In the genomic region with DNA sequence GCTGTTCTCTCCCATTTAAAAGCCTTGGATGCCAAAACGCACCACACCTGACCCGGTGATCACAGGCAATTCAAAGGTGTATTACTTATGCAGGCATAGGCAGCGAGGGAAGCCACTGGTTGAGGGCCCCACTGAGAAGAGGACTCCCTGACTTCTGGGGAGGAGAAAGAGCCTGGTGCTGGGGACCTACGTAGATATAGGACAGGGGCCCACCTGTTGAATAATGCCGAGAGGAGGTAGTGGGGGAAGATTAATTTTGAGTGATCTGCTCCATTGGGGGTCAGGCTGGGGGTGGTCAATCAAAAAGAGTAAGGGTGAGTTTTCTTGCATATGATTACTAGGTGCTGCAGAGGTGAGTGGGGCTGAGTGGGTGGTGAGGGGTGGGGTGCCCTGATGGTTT, we compare ENCODE assay signal across 23 cellular contexts. TPM values are rescaled to one million over a fixed set of nuclear protein-coding genes. Genes with fewer than 3 reads are reported as not detected.
DNase-seq lines count a peak whose midpoint lies in the region; ATAC-seq, FAIRE-seq and TF ChIP-seq lines count a peak whose summit lies in the region.
"Had no signal": no experiment of that assay in that cellular context is flagged by ENCODE, and none has a peak within 500 bp of the region (broad histone marks: within the 10 kb centered on the region; RNA-seq: fewer than 3 reads in every experiment).

No MANE protein-coding gene starts in this region.

- H3K4me3 Mint-ChIP-seq in CD14-positive monocyte: no peak overlapping the region
- H3K4me3 Mint-ChIP-seq: B cell; CD4-positive, alpha-beta memory T cell; CD4-positive, CD25-positive, alpha-beta regulatory T cell; CD8-positive, alpha-beta memory T cell had no signal

- H3K79me2 ChIP-seq in K562 (ENCODE audit: control insufficient read depth, insufficient read depth, low read length): peaks cover 39% of the 10 kb centered on the region

- H3K9me3 ChIP-seq in K562 (replicated peaks; ENCODE audit: control insufficient read depth, insufficient read depth, low read depth, low read length): no peaks in the 10 kb centered on the region
- no peaks in the 10 kb centered on the region for H3K9me3 ChIP-seq in MG63
- H3K9me3 ChIP-seq: A549 had no signal

- no peak for ATAC-seq in K562

- peaks cover 6 to 9% of the 10 kb centered on the region in 2 donors for H3K36me3 Mint-ChIP-seq in CD14-positive monocyte
- H3K36me3 Mint-ChIP-seq: CD4-positive, alpha-beta memory T cell; CD4-positive, CD25-positive, alpha-beta regulatory T cell; CD8-positive, alpha-beta memory T cell had no signal

- H3K36me3 ChIP-seq in K562 (ENCODE audit: control insufficient read depth, insufficient read depth, low read length) (no peaks in the 10 kb centered on the region; the same call in 2 of the 3 replicates), MG63 (no peaks in the 10 kb centered on the region)

- intact Hi-C loops in CD14-positive monocyte (cut with micrococcal nuclease): no loop called here
- intact Hi-C loops in K562 (cut with micrococcal nuclease): no loop called here

- no peak for TF ChIP-seq EP300 in K562 (IDR thresholded peaks at IDR 0.05; ENCODE audit: low read length)

- TF ChIP-seq POLR2A in K562 (conservative IDR thresholded peaks at IDR 0.05): no peak

- H4K20me1 ChIP-seq in K562 (replicated peaks; ENCODE audit: control insufficient read depth, insufficient read depth, low read length): no peaks in the 10 kb centered on the region

- no peak for FAIRE-seq in K562 (lab: Jason Lieb, UNC)
- FAIRE-seq: A549, D721Med, G401.6, GM12891, GM19239 had no signal

- H3K4me2 ChIP-seq in K562 (ENCODE audit: insufficient read depth, low read length): 0 out of 2 replicates have a peak overlapping the region, but pooled peaks have one; percentile 0
- H3K4me2 ChIP-seq: A549 had no signal

- no peak for TF ChIP-seq CTCF in CD14-positive monocyte (IDR thresholded peaks at IDR 0.05)
- TF ChIP-seq CTCF in HL-60 (IDR thresholded peaks at IDR 0.05; ENCODE audit: insufficient read depth, low read length): no peak
- no peak for TF ChIP-seq CTCF in K562 (IDR thresholded peaks at IDR 0.05 in 2 of 3, conservative IDR thresholded peaks at IDR 0.05 in 1 of 3; ENCODE audit: insufficient read depth in 2 of 3, low read depth in 1 of 3, low read length in 3 of 3)

- H3K27ac ChIP-seq in HL-60 (replicated peaks): peak overlapping the region; percentile 69; the same call in 1 of the 2 replicates
- H3K27ac ChIP-seq in K562 (ENCODE audit: extremely low read depth, low read depth, low read length): no peak overlapping the region
- H3K27ac ChIP-seq: 22Rv1, A549, C4-2B had no signal

- H3K9me3 Mint-ChIP-seq in CD14-positive monocyte: no peaks in the 10 kb centered on the region

- H3K4me3 ChIP-seq in HL-60 (replicated peaks; ENCODE audit: insufficient read depth, low read length) (no peak overlapping the region), K562 (no peak overlapping the region), MG63 (no peak overlapping the region)
- H3K4me3 ChIP-seq: A549 had no signal

- in situ Hi-C loops in K562 (cut with MboI): no loop called here

- DNase-seq in CD14-positive monocyte (ENCODE audit: low spot score): no peak
- no peak for DNase-seq in HL-60 (ENCODE audit: low read depth in 1 of 2, low spot score in 1 of 2)
- DNase-seq in K562 (ENCODE audit: extremely low read depth in 1 of 4, low spot score in 3 of 4): no peak
- DNase-seq in MG63: no peak
- DNase-seq in ecto neural progenitor cell (ENCODE audit: low spot score): no peak
- no peak for DNase-seq in HuH-7.5 (ENCODE audit: low spot score)
- DNase-seq: AML-193; CD4-positive, alpha-beta memory T cell; CD4-positive, CD25-positive, alpha-beta regulatory T cell; CD8-positive, alpha-beta memory T cell; COR-L47; DMS79 treated with DMSO at 0.1 percent for 48 hours; GF-D8 had no signal

- H3K27me3 Mint-ChIP-seq in CD14-positive monocyte (ENCODE audit: low read depth in 3 of 3): peaks cover 0 to 3% (median 0%) of the 10 kb centered on the region in 3 donors

- peaks cover 25 to 61% of the 10 kb centered on the region in 2 experiments; a peak in 3 of 5 replicates for H3K4me1 ChIP-seq in K562 (replicated peaks in 1 of 2; ENCODE audit: control insufficient read depth in 2 of 2, insufficient read depth in 2 of 2, low read length in 2 of 2)
- H3K4me1 ChIP-seq: A549 had no signal

- CTCF ChIA-PET in K562 (lab: Yijun Ruan, JAX; ENCODE audit: low intra/inter-chr PET ratio): no interaction called here

- H2AFZ ChIP-seq in K562 (ENCODE audit: low read depth, low read length): no peak overlapping the region

- no peak for TF ChIP-seq RAD21 in K562 (CRISPR knock-in tag; conservative IDR thresholded peaks at IDR 0.05 in 1 of 2, IDR thresholded peaks at IDR 0.05 in 1 of 2)

- no peaks in the 10 kb centered on the region for H3K27me3 ChIP-seq in HL-60 (ENCODE audit: insufficient read depth, poor library complexity, severe bottlenecking)
- no peaks in the 10 kb centered on the region; a peak in 1 of 5 replicates for H3K27me3 ChIP-seq in K562 (ENCODE audit: control insufficient read depth in 2 of 2, insufficient read depth in 2 of 2, low read length in 2 of 2)
- H3K27me3 ChIP-seq in MG63: peaks cover 3% of the 10 kb centered on the region; the same call in 1 of the 2 replicates

- POLR2A ChIA-PET in K562 (lab: Yijun Ruan, JAX): interaction anchor here (1.1 kb wide), 1 partner anchor 9 kb away, joined by 3 read pairs; no protein-coding TSS in a partner anchor

- no TSS peak for BruUV-seq in K562 (replicated peaks; lab: Mats Ljungman, UMichigan)

- 86% methylated on average over 5 of the region's 5 CpGs for WGBS in K562 (ENCODE audit: insufficient coverage, low coverage, missing lambda C conversion rate)

- H3K27ac Mint-ChIP-seq in CD14-positive monocyte: peak overlapping the region in 4 of 7 donors; percentile 25 to 82 (median 34)
- H3K27ac Mint-ChIP-seq: B cell; CD4-positive, alpha-beta memory T cell; CD4-positive, CD25-positive, alpha-beta regulatory T cell; CD8-positive, alpha-beta memory T cell had no signal

- H3K9me1 ChIP-seq in K562 (ENCODE audit: control insufficient read depth, insufficient read depth, low read length): no peaks in the 10 kb centered on the region

- no peak overlapping the region for H3K9ac ChIP-seq in K562 (ENCODE audit: insufficient read depth in 1 of 2, low read depth in 2 of 2, low read length in 2 of 2)
- H3K9ac ChIP-seq: BLaER1 treated with 17β-estradiol and CSF1 and Interleukin-3, amounts not matched to agents 10 nM and 100 nM had no signal

- H3K4me1 Mint-ChIP-seq in CD14-positive monocyte: peaks cover 92% of the 10 kb centered on the region
- H3K4me1 Mint-ChIP-seq: CD4-positive, alpha-beta memory T cell; CD8-positive, alpha-beta memory T cell had no signal

TF ChIP-seq in K562, 482 proteins besides CTCF, POLR2A, EP300 and RAD21:
- TF ChIP-seq CBFB (CRISPR knock-in tag; IDR thresholded peaks at IDR 0.05) (no peak), PML (IDR thresholded peaks at IDR 0.05; ENCODE audit: low read length) (no peak), ZNF57 (CRISPR knock-in tag; IDR thresholded peaks at IDR 0.05) (no peak), SP2 (IDR thresholded peaks at IDR 0.05; ENCODE audit: extremely low read depth, low read depth, low read length, poor library complexity, severe bottlenecking) (no peak), KDM5B (IDR thresholded peaks at IDR 0.05; ENCODE audit: insufficient replicate concordance, low read depth, low read length) (no peak), ESRRB (CRISPR knock-in tag; IDR thresholded peaks at IDR 0.05; ENCODE audit: borderline replicate concordance) (no peak)
- TF ChIP-seq, protein P1, sequence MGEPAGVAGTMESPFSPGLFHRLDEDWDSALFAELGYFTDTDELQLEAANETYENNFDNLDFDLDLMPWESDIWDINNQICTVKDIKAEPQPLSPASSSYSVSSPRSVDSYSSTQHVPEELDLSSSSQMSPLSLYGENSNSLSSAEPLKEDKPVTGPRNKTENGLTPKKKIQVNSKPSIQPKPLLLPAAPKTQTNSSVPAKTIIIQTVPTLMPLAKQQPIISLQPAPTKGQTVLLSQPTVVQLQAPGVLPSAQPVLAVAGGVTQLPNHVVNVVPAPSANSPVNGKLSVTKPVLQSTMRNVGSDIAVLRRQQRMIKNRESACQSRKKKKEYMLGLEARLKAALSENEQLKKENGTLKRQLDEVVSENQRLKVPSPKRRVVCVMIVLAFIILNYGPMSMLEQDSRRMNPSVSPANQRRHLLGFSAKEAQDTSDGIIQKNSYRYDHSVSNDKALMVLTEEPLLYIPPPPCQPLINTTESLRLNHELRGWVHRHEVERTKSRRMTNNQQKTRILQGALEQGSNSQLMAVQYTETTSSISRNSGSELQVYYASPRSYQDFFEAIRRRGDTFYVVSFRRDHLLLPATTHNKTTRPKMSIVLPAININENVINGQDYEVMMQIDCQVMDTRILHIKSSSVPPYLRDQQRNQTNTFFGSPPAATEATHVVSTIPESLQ (CRISPR knock-in tag; IDR thresholded peaks at IDR 0.05): no peak
TF ChIP-seq in K562: peak in this region for 0.

RNA-seq across cellular contexts. Expression of a gene that starts 7.8 kb away (rescaled TPM):
- 10 to 100 TPM; 48.8 to 75.8 TPM for polyA plus RNA-seq in CD14-positive monocyte
- 49.1 and 50.2 TPM in 2 replicates for total RNA-seq in K562 (2011; cell fraction: chromatin; rRNA removed; ENCODE audit: low replicate concordance)
- total RNA-seq in K562 (2011; cell fraction: nucleolus; rRNA removed): 42.2 and 44.7 TPM in 2 replicates
- 44.7 and 67.3 TPM in 2 replicates for total RNA-seq in K562 (2011; cell fraction: nucleoplasm; rRNA removed)
- total RNA-seq in K562 (2014; rRNA removed): 93.1 and 104 TPM in 2 replicates
- total RNA-seq in K562 (2014; rRNA removed; fragmentation: Illumina TruSeq; extraction: Trizol): 85.1 and 96.3 TPM in 2 replicates
- 39.2 and 41.5 TPM in 2 replicates for total RNA-seq in K562 (2015; rRNA removed; fragmentation: Illumina TruSeq; extraction: Trizol)
- 87.3 and 96.2 TPM in 2 replicates for total RNA-seq in K562 (2021)
- 79.9 and 126 TPM in 2 replicates for polyA plus RNA-seq in K562 (2011; rRNA removed)
- polyA plus RNA-seq in K562 (2011; cell fraction: cytosol; rRNA removed): 57.1 and 58.2 TPM in 2 replicates
- 75.1 and 102 TPM in 2 replicates for polyA plus RNA-seq in K562 (2011; cell fraction: nucleus; rRNA removed)
- 22.8 and 56.1 TPM in 2 replicates for polyA plus RNA-seq in K562 (2012)
- 90.9 and 91.5 TPM in 2 replicates for polyA plus RNA-seq in K562 (2014; fragmentation: Illumina TruSeq; extraction: Trizol)
- 10 to 100 TPM in 1 of 2 experiments, 1 to 10 TPM in 1; 6.9 to 19.6 TPM for polyA plus RNA-seq in K562 (2014; fragmentation: Nextera tagmentation; extraction: Ambion mirVana)
- polyA plus RNA-seq in K562 (2014; rRNA removed): 98.0 and 118 TPM in 2 replicates
- 48.8 and 65.2 TPM in 2 replicates for polyA minus RNA-seq in K562 (2011; rRNA and poly(A)+ RNA removed)
- 20.9 and 37.0 TPM in 2 replicates for polyA minus RNA-seq in K562 (2011; cell fraction: cytosol; rRNA and poly(A)+ RNA removed)
- polyA minus RNA-seq in K562 (2011; cell fraction: nucleus; rRNA and poly(A)+ RNA removed): 39.8 and 45.0 TPM in 2 replicates
- not detected in 2 replicates for total RNA-seq in MG63 (2014; rRNA removed; shearing (Covaris generic); ENCODE audit: low replicate concordance)
- polyA plus RNA-seq: BJ; CD8-positive, alpha-beta memory T cell had no signal

Comparison
In these comparisons a context has a peak if more than half of its experiments do, and no peak if none do; other contexts are left out.
1. RNA of a gene that starts 7.8 kb away (total RNA-seq): 39.2 to 104 TPM in K562; not detected in MG63; every median in the first group is over 10 times any median in the second.